Comparison of ENCODE assay signal across 24 cellular contexts in genomic region chr10:116669080-116669479, GRCh38. TPM values are rescaled to one million over a fixed set of nuclear protein-coding genes. Genes with fewer than 3 reads are reported as not detected.
DNase-seq lines count a peak whose midpoint lies in the region; ATAC-seq, FAIRE-seq and TF ChIP-seq lines count a peak whose summit lies in the region.
"Had no signal": no experiment of that assay in that cellular context is flagged by ENCODE, and none has a peak within 500 bp of the region (broad histone marks: within the 10 kb centered on the region; RNA-seq: fewer than 3 reads in every experiment).

No MANE protein-coding gene starts in this region.

- peaks cover 25% of the 10 kb centered on the region for H3K4me1 Mint-ChIP-seq in mesothelial cell of epicardium
- no peaks in the 10 kb centered on the region for H3K4me1 Mint-ChIP-seq in activated CD4-positive, alpha-beta memory T cell treated with anti-CD3 and anti-CD28 coated beads for 36 hours (ENCODE audit: low read depth)
- H3K4me1 Mint-ChIP-seq: activated CD4-positive, alpha-beta T cell treated with anti-CD3 and anti-CD28 coated beads, Interleukin-2, amount 10 ng/mL, durations not matched to agents 24 days and 14 days had no signal

- H3K4me3 Mint-ChIP-seq in mesothelial cell of epicardium = peak overlapping the region; percentile 75
- no peak overlapping the region for H3K4me3 Mint-ChIP-seq in activated CD4-positive, alpha-beta memory T cell treated with anti-CD3 and anti-CD28 coated beads for 36 hours
- H3K4me3 Mint-ChIP-seq: activated CD4-positive, alpha-beta T cell treated with anti-CD3 and anti-CD28 coated beads, Interleukin-2, amount 10 ng/mL, durations not matched to agents 24 days and 14 days had no signal

- no peaks in the 10 kb centered on the region for H4K20me1 ChIP-seq in HepG2 (ENCODE audit: insufficient read depth, low read length)
- H4K20me1 ChIP-seq: BLaER1 treated with 17β-estradiol and CSF1 and Interleukin-3, amounts not matched to agents 10 nM and 100 nM had no signal

- H3K4me3 ChIP-seq in HepG2 (replicated peaks in 1 of 3; ENCODE audit: insufficient read depth in 1 of 3, low read depth in 2 of 3, low read length in 3 of 3) (peak overlapping the region in 2 of 3 experiments; percentile 25 to 69; a peak in 3 of 6 replicates), right lobe of liver (no peak overlapping the region), epithelial cell of esophagus (ENCODE audit: low read length) (no peak overlapping the region)
- H3K4me3 ChIP-seq: BLaER1 treated with 17β-estradiol and CSF1 and Interleukin-3, amounts not matched to agents 10 nM and 100 nM had no signal

- POLR2A ChIA-PET in HepG2 (lab: Yijun Ruan, JAX) = no interaction called here
- POLR2A ChIA-PET in activated CD4-positive, alpha-beta memory T cell treated with anti-CD3 and anti-CD28 coated beads for 36 hours (lab: Charles Lee) = no interaction called here

- H3K27ac ChIP-seq in HepG2 (ENCODE audit: extremely low read length, insufficient read depth, low read length) (peak overlapping the region; percentile 56), right lobe of liver (no peak overlapping the region)
- H3K27ac ChIP-seq: BLaER1 treated with 17β-estradiol and CSF1 and Interleukin-3, amounts not matched to agents 10 nM and 100 nM; dorsolateral prefrontal cortex; uterus had no signal

- peaks cover 3% of the 10 kb centered on the region for H3K79me2 ChIP-seq in HepG2 (ENCODE audit: insufficient read depth, low read length)

- H3K36me3 ChIP-seq in HepG2 (replicated peaks in 1 of 2; ENCODE audit: control insufficient read depth in 1 of 2, insufficient read depth in 2 of 2, low read length in 2 of 2) = no peaks in the 10 kb centered on the region
- no peaks in the 10 kb centered on the region for H3K36me3 ChIP-seq in right lobe of liver
- H3K36me3 ChIP-seq: BLaER1 treated with 17β-estradiol and CSF1 and Interleukin-3, amounts not matched to agents 10 nM and 100 nM; uterus had no signal

- BruUV-seq in HepG2 (replicated peaks; lab: Mats Ljungman, UMichigan) = TSS peak; percentile 46

- TF ChIP-seq RAD21 in HepG2 (CRISPR knock-in tag; IDR thresholded peaks at IDR 0.05) = no peak

- no peak for ATAC-seq in HepG2
- no peak for ATAC-seq in right lobe of liver

- H3K4me1 ChIP-seq in HepG2 (ENCODE audit: insufficient read depth, low read length) (peaks cover 43% of the 10 kb centered on the region), right lobe of liver (no peaks in the 10 kb centered on the region)
- H3K4me1 ChIP-seq: BLaER1 treated with 17β-estradiol and CSF1 and Interleukin-3, amounts not matched to agents 10 nM and 100 nM; uterus had no signal

- CTCF ChIA-PET in HepG2 (lab: Yijun Ruan, JAX; ENCODE audit: low intra/inter-chr PET ratio, low total read pairs) = no interaction called here
- CTCF ChIA-PET in activated CD4-positive, alpha-beta memory T cell treated with anti-CD3 and anti-CD28 coated beads for 36 hours (lab: Charles Lee) = no interaction called here

- H3K9me3 ChIP-seq in HepG2 (ENCODE audit: low read length) = peaks cover 5% of the 10 kb centered on the region; the same call in 1 of the 2 replicates
- H3K9me3 ChIP-seq in right lobe of liver = no peaks in the 10 kb centered on the region
- H3K9me3 ChIP-seq: uterus had no signal

- peak overlapping the region; percentile 89 for H3K27ac Mint-ChIP-seq in mesothelial cell of epicardium
- no peak overlapping the region for H3K27ac Mint-ChIP-seq in activated CD4-positive, alpha-beta memory T cell treated with anti-CD3 and anti-CD28 coated beads for 36 hours
- H3K27ac Mint-ChIP-seq: activated CD4-positive, alpha-beta T cell treated with anti-CD3 and anti-CD28 coated beads, Interleukin-2, amount 10 ng/mL, durations not matched to agents 24 days and 14 days had no signal

- H3K27me3 ChIP-seq in HepG2 (ENCODE audit: control insufficient read depth in 1 of 2, insufficient read depth in 2 of 2, low read length in 2 of 2) (no peaks in the 10 kb centered on the region), right lobe of liver (no peaks in the 10 kb centered on the region)
- H3K27me3 ChIP-seq: BLaER1 treated with 17β-estradiol and CSF1 and Interleukin-3, amounts not matched to agents 10 nM and 100 nM; uterus had no signal

- H3K9me3 Mint-ChIP-seq in mesothelial cell of epicardium = peaks cover 6% of the 10 kb centered on the region
- H3K9me3 Mint-ChIP-seq in activated CD4-positive, alpha-beta memory T cell treated with anti-CD3 and anti-CD28 coated beads for 36 hours = no peaks in the 10 kb centered on the region
- H3K9me3 Mint-ChIP-seq: activated CD4-positive, alpha-beta T cell treated with anti-CD3 and anti-CD28 coated beads, Interleukin-2, amount 10 ng/mL, durations not matched to agents 24 days and 14 days had no signal

- peak overlapping the region; percentile 67 for H3K9ac ChIP-seq in HepG2 (ENCODE audit: insufficient read depth, low read depth, low read length)
- H3K9ac ChIP-seq: BLaER1 treated with 17β-estradiol and CSF1 and Interleukin-3, amounts not matched to agents 10 nM and 100 nM had no signal

- no peak for TF ChIP-seq POLR2A in HepG2 (IDR thresholded peaks at IDR 0.05; ENCODE audit: insufficient read depth in 1 of 2, low read depth in 2 of 2, low read length in 2 of 2)
- TF ChIP-seq POLR2A in right lobe of liver (IDR thresholded peaks at IDR 0.05) = no peak

- peaks cover 4% of the 10 kb centered on the region for H3K27me3 Mint-ChIP-seq in mesothelial cell of epicardium (ENCODE audit: low read depth)
- H3K27me3 Mint-ChIP-seq in activated CD4-positive, alpha-beta memory T cell treated with anti-CD3 and anti-CD28 coated beads for 36 hours = peaks cover 27% of the 10 kb centered on the region

- TF ChIP-seq CTCF in HepG2 (CRISPR knock-in tag; IDR thresholded peaks at IDR 0.05) (no peak), right lobe of liver (IDR thresholded peaks at IDR 0.05) (no peak), epithelial cell of esophagus (IDR thresholded peaks at IDR 0.05; ENCODE audit: insufficient read depth, low read depth, low read length, missing control alignments) (no peak), mesothelial cell of epicardium (IDR thresholded peaks at IDR 0.05; ENCODE audit: unreplicated experiment) (no peak)

- peaks cover 18% of the 10 kb centered on the region for H3K36me3 Mint-ChIP-seq in mesothelial cell of epicardium
- no peaks in the 10 kb centered on the region for H3K36me3 Mint-ChIP-seq in activated CD4-positive, alpha-beta memory T cell treated with anti-CD3 and anti-CD28 coated beads for 36 hours

- intact Hi-C loops in HepG2 (cut with micrococcal nuclease; ENCODE audit: unreplicated experiment) = no loop called here
- intact Hi-C loops in right lobe of liver (cut with DNase I) = no loop called here
- intact Hi-C loops in activated CD4-positive, alpha-beta memory T cell treated with anti-CD3 and anti-CD28 coated beads for 36 hours (cut with micrococcal nuclease) = no loop called here

- WGBS in HepG2 (ENCODE audit: low lambda C conversion rate) = 76% methylated on average over 5 of the region's 5 CpGs
- WGBS in right lobe of liver (ENCODE audit: insufficient coverage, low coverage, low lambda C conversion rate, missing lambda C conversion rate) = 83% methylated on average over 1 of the region's 5 CpGs

- DNase-seq in HepG2 (ENCODE audit: low spot score) = no peak
- no peak for DNase-seq in right lobe of liver
- DNase-seq in epithelial cell of esophagus (ENCODE audit: low read depth) = peak; percentile 29
- DNase-seq in mesothelial cell of epicardium (ENCODE audit: low spot score in 2 of 2, unreplicated experiment in 2 of 2) = no peak
- DNase-seq in NCI-H1417 treated with DMSO at 0.1 percent for 48 hours (lab: John Stamatoyannopoulos, UW) = no peak
- no peak for DNase-seq in activated CD4-positive, alpha-beta memory T cell treated with anti-CD3 and anti-CD28 coated beads for 36 hours
- no peak for DNase-seq in GDM1 (lab: John Stamatoyannopoulos, UW)
- DNase-seq in mucosa of gallbladder (ENCODE audit: low spot score) = no peak
- DNase-seq: activated CD4-positive, alpha-beta T cell treated with anti-CD3 and anti-CD28 coated beads, Interleukin-2, amount 10 ng/mL, durations not matched to agents 24 days and 14 days; activated CD8-positive, alpha-beta memory T cell treated with anti-CD3 and anti-CD28 coated beads, Interleukin-2, amount 50 U/mL, for 48 hours; activated effector memory CD4-positive, alpha-beta T cell treated with anti-CD3 and anti-CD28 coated beads, Interleukin-2, amount 50 U/mL, for 16 hours; erythroblast; KG1; NCI-H2029 treated with DMSO at 0.1 percent for 48 hours; NCI-H510A treated with DMSO at 0.1 percent for 48 hours; stimulated activated CD4-positive, alpha-beta T cell treated with anti-CD3 and anti-CD28 coated beads, Interleukin-4, amount 100 ng/mL, for 24 hours; SW 1271; uterus had no signal

- no peak for TF ChIP-seq EP300 in HepG2 (IDR thresholded peaks at IDR 0.05; ENCODE audit: low read depth in 2 of 2, low read length in 2 of 2)
- TF ChIP-seq EP300 in HepG2 (CRISPR knock-in tag; IDR thresholded peaks at IDR 0.05; ENCODE audit: borderline replicate concordance) = no peak

- H3K4me2 ChIP-seq in HepG2 (ENCODE audit: low read depth, low read length) = peak overlapping the region; percentile 68
- H3K4me2 ChIP-seq: BLaER1 treated with 17β-estradiol and CSF1 and Interleukin-3, amounts not matched to agents 10 nM and 100 nM had no signal

- in situ Hi-C loops in HepG2 (cut with HindIII; ENCODE audit: extremely low pct_ligation_motif_present, low pct_unique_long_range_greater_than_20kb) = no loop called here

- FAIRE-seq in HepG2 (lab: Jason Lieb, UNC) = no peak
- FAIRE-seq: A204.1, D721Med, GM19239 had no signal

- no peak overlapping the region for H2AFZ ChIP-seq in HepG2 (ENCODE audit: low read length)

RNA-seq across cellular contexts. Expression of gene PNLIPRP2, which starts 48.3 kb away (rescaled TPM):
- total RNA-seq in HepG2 (2016; rRNA removed; fragmentation: Illumina TruSeq; extraction: Trizol) (0.95 and 0.97 TPM in 2 replicates), right lobe of liver (not detected), mesothelial cell of epicardium (not detected in 3 replicates), mucosa of gallbladder (1.2 TPM)
- 0.35 and 0.71 TPM in 2 replicates for total RNA-seq in HepG2 (2016; cell fraction: cytosol; rRNA removed; fragmentation: Illumina TruSeq; extraction: Trizol; ENCODE audit: low read depth)
- 0.59 and 1.6 TPM in 2 replicates for total RNA-seq in HepG2 (2016; cell fraction: insoluble cytoplasmic fraction; rRNA removed; fragmentation: Illumina TruSeq; extraction: Trizol)
- 0.52 and 0.77 TPM in 2 replicates for total RNA-seq in HepG2 (2016; cell fraction: membrane; rRNA removed; fragmentation: Illumina TruSeq; extraction: Trizol)
- 1.3 TPM in 2 replicates for total RNA-seq in HepG2 (2016; cell fraction: nucleus; rRNA removed; fragmentation: Illumina TruSeq; extraction: Trizol)
- 0.21 and 0.56 TPM in 2 replicates for polyA plus RNA-seq in HepG2 (2011; rRNA removed)
- polyA plus RNA-seq in HepG2 (2011; cell fraction: cytosol; rRNA removed) = 0.26 and 0.30 TPM in 2 replicates
- polyA plus RNA-seq in HepG2 (2011; cell fraction: nucleus; rRNA removed) = 0.18 and 0.59 TPM in 2 replicates
- 0.48 and 0.52 TPM in 2 replicates for polyA plus RNA-seq in HepG2 (2012)
- 0.20 and 0.25 TPM in 2 replicates for polyA plus RNA-seq in HepG2 (2016; cell fraction: cytosol; fragmentation: Illumina TruSeq; extraction: Trizol; ENCODE audit: low read depth)
- 0.44 and 0.72 TPM in 2 replicates for polyA plus RNA-seq in HepG2 (2016; cell fraction: insoluble cytoplasmic fraction; fragmentation: Illumina TruSeq; extraction: Trizol; ENCODE audit: low read depth)
- 0.37 and 0.50 TPM in 2 replicates for polyA plus RNA-seq in HepG2 (2016; cell fraction: membrane; fragmentation: Illumina TruSeq; extraction: Trizol; ENCODE audit: low read depth)
- 1.3 and 2.4 TPM in 2 replicates for polyA plus RNA-seq in HepG2 (2016; cell fraction: nucleus; fragmentation: Illumina TruSeq; extraction: Trizol; ENCODE audit: insufficient read depth, low read depth)
- 0.40 TPM in 1 of 2 replicates, not detected in the other for polyA minus RNA-seq in HepG2 (2011; rRNA and poly(A)+ RNA removed; ENCODE audit: low replicate concordance)
- polyA minus RNA-seq in HepG2 (2011; cell fraction: cytosol; rRNA and poly(A)+ RNA removed) = not detected in 2 replicates
- polyA minus RNA-seq in HepG2 (2011; cell fraction: nucleus; rRNA and poly(A)+ RNA removed) = 0.37 TPM in 1 of 2 replicates, not detected in the other
- not detected for total RNA-seq in activated CD4-positive, alpha-beta memory T cell treated with anti-CD3 and anti-CD28 coated beads for 36 hours
- total RNA-seq: activated CD4-positive, alpha-beta T cell treated with anti-CD3 and anti-CD28 coated beads, Interleukin-2, amount 10 ng/mL, durations not matched to agents 24 days and 14 days; dorsolateral prefrontal cortex; glomerular endothelial cell; uterus had no signal

Comparison
In these comparisons a context has a peak if more than half of its experiments do, and no peak if none do; other contexts are left out.
1. H3K4me3 ChIP-seq: peak in HepG2 (2 of 3); none in right lobe of liver (0 of 3) and epithelial cell of esophagus (single experiment).